8 cellular contexts compared by ENCODE assay signal in the genomic region with DNA sequence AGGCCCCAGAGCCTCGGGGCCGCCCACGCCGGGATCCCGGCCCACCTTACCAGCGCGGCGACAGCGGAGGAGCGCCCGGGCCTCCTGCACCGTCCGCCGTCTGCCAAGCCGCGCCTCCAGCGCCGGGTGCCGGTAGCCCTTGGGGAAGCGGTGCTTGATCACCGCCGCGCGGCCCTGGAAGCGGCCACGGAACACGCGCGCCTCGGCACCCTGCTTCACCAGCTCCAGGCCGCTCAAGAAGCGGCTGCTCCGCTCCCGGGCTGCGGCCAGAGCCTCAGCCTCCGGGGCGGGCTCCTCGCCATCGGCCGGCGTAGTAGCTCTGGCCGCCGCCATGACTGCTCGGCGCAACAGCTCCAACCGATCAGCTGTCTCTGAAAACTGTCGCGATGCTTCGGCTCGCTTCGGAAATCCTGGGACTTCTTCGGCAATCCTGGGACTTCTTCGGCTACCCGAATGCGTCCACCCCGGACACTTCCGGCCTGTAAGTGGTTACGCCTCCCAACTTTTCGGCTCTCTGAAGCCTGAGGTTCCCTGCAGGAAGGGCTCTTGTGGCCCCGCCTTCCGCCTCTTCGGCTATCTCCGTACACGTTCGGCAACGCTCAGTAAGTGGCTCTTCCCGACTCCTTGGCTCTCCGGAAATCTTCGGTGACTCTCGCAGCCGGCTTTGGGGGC. TPM values are rescaled to one million over a fixed set of nuclear protein-coding genes. Genes with fewer than 3 reads are reported as not detected.
DNase-seq lines count a peak whose midpoint lies in the region; ATAC-seq, FAIRE-seq and TF ChIP-seq lines count a peak whose summit lies in the region.

Gene TP53RK (minus strand): TSS at position 363 of the 672 bp plus-strand sequence. CDS start 30 bp downstream, at position 333.

- CTCF ChIA-PET in BJ (lab: Yijun Ruan, JAX), result interaction anchor here (1.2 to 1.7 kb wide), 3 partner anchors 11 to 126 kb away, joined by 4 to 5 read pairs (median 4); no protein-coding TSS in a partner anchor

- POLR2A ChIA-PET in BJ (lab: Charles Lee), result interaction anchor here (0.6 kb wide), 1 partner anchor 325 kb away, joined by 7 read pairs; no protein-coding TSS in a partner anchor

- peak within 1 kb of the TSS; percentile 78 for H3K4me3 ChIP-seq in BJ (ENCODE audit: low read depth, low read length)

- FAIRE-seq in GM19239 (lab: Jason Lieb, UNC), result peak; percentile 97
- peak; percentile 90 for FAIRE-seq in colon (lab: Jason Lieb, UNC)

- DNase-seq in BJ (ENCODE audit: low read depth), result peak; percentile 100
- peak; percentile 84 for DNase-seq in GM19239 (ENCODE audit: insufficient read length, low spot score)
- peak; percentile 99 for DNase-seq in NCI-H524 treated with DMSO at 0.1 percent for 48 hours (lab: John Stamatoyannopoulos, UW)
- peak; percentile 90 to 93 for DNase-seq in activated CD4-positive, alpha-beta T cell treated with anti-CD3 and anti-CD28 coated beads for 4 hours
- peak; percentile 87 to 94 for DNase-seq in stimulated activated CD4-positive, alpha-beta T cell treated with anti-CD3 and anti-CD28 coated beads, Interleukin-1b, Interleukin-23, amount 100 ng/mL, for 4 hours (ENCODE audit: low read depth in 2 of 2)

- ATAC-seq in HG03457 (IDR thresholded peaks at IDR 0.05; ENCODE audit: unreplicated experiment), result peak; percentile 87

- peak within 1 kb of the TSS; percentile 83 for H3K27ac ChIP-seq in layer of hippocampus (ENCODE audit: low read depth, low read length)

- no peaks in the 10 kb centered on the region; the same call in 1 of the 2 replicates for H3K36me3 ChIP-seq in BJ (ENCODE audit: control insufficient read depth, insufficient read depth, low read length)

- TF ChIP-seq CTCF in BJ (IDR thresholded peaks at IDR 0.05; ENCODE audit: insufficient read depth, low read depth, low read length), result peak; percentile 20; the same call in 1 of the 2 replicates

- H3K27me3 ChIP-seq in BJ (ENCODE audit: control insufficient read depth, insufficient read depth, low read length) (no peaks in the 10 kb centered on the region), layer of hippocampus (ENCODE audit: control insufficient read depth, insufficient read depth, low read length) (no peaks in the 10 kb centered on the region)

RNA-seq across cellular contexts. Expression of gene TP53RK, which starts in this region (rescaled TPM):
- polyA plus RNA-seq in BJ (2011; rRNA removed), result 7.2 and 11.0 TPM in 2 replicates
- 5.0 and 5.8 TPM in 2 replicates for polyA minus RNA-seq in BJ (2011; rRNA and poly(A)+ RNA removed)

Comparison
In these comparisons a context has a peak if more than half of its experiments do, and no peak if none do; other contexts are left out.
1. Peak in every context shown above with its lines: DNase-seq, ATAC-seq, H3K4me3 ChIP-seq and H3K27ac ChIP-seq.